ENCODE assay signal across 8 cellular contexts in genomic region chr4:105146286-105147219, GRCh38. TPM values are rescaled to one million over a fixed set of nuclear protein-coding genes. Genes with fewer than 3 reads are reported as not detected.
DNase-seq lines count a peak whose midpoint lies in the region; ATAC-seq and TF ChIP-seq lines count a peak whose summit lies in the region.

Gene TET2 (plus strand): TSS chr4:105146876. CDS start chr4:105233943, 87,067 bp downstream.

- H3K27ac Mint-ChIP-seq in H9 (peak within 1 kb of the TSS in 1 of 3 experiments; percentile 97; a peak in 2 of 7 replicates), neural crest cell (ENCODE audit: unreplicated experiment) (peak within 1 kb of the TSS; percentile 100)
- peak within 1 kb of the TSS; percentile 99 to 100 for H3K27ac Mint-ChIP-seq in stimulated activated naive CD8-positive, alpha-beta T cell treated with anti-CD3 and anti-CD28 coated beads, Interleukin-15, amount 100 ng/mL, for 72 hours

- no peak within 1 kb of the TSS; the same call in 1 of the 2 replicates for H2BK15ac ChIP-seq in H9 (ENCODE audit: low read depth, low read length)

- H3K4me1 Mint-ChIP-seq in H9: peaks cover 18 to 24% of the 10 kb centered on the region in 2 experiments
- peaks cover 36% of the 10 kb centered on the region for H3K4me1 Mint-ChIP-seq in neural crest cell
- peaks cover 45% of the 10 kb centered on the region for H3K4me1 Mint-ChIP-seq in stimulated activated naive CD8-positive, alpha-beta T cell treated with anti-CD3 and anti-CD28 coated beads, Interleukin-15, amount 100 ng/mL, for 72 hours

- H3K4me3 Mint-ChIP-seq in H9 (peak within 1 kb of the TSS; percentile 92 to 98), neural crest cell (peak within 1 kb of the TSS; percentile 99)
- peak within 1 kb of the TSS; percentile 95 to 99 for H3K4me3 Mint-ChIP-seq in stimulated activated naive CD8-positive, alpha-beta T cell treated with anti-CD3 and anti-CD28 coated beads, Interleukin-15, amount 100 ng/mL, for 72 hours

- H4K20me1 ChIP-seq in H9 (ENCODE audit: control insufficient read depth, insufficient read depth, insufficient read length): no peaks in the 10 kb centered on the region

- H3K14ac ChIP-seq in H9 (ENCODE audit: insufficient read depth, low read length): peak within 1 kb of the TSS; percentile 59; the same call in 1 of the 2 replicates

- no peak within 1 kb of the TSS for H3T11ph ChIP-seq in H9 (ENCODE audit: low read length)

- H3K9ac ChIP-seq in ES-I3 (ENCODE audit: low read depth, low read length) (peak within 1 kb of the TSS; percentile 95), H9 (ENCODE audit: extremely low read depth, insufficient read length, low read length) (peak within 1 kb of the TSS; percentile 74)

- H4K5ac ChIP-seq in H9 (ENCODE audit: insufficient read length, low read depth, low read length): no peak within 1 kb of the TSS

- no peak within 1 kb of the TSS for H3K56ac ChIP-seq in H9 (ENCODE audit: insufficient read length, low read depth, low read length)

- H3K9me3 ChIP-seq in ES-I3 (ENCODE audit: control insufficient read depth, insufficient read depth, low read length) (no peaks in the 10 kb centered on the region), H9 (ENCODE audit: control insufficient read depth, low read depth, low read length) (no peaks in the 10 kb centered on the region)

- H3K27me3 ChIP-seq in H9 (ENCODE audit: insufficient read depth, low read length): peaks cover 42% of the 10 kb centered on the region

- H3K36me3 Mint-ChIP-seq in H9 (ENCODE audit: insufficient read depth in 1 of 3, low read depth in 3 of 3): no peaks in the 10 kb centered on the region
- H3K36me3 Mint-ChIP-seq in neural crest cell (ENCODE audit: low read depth): no peaks in the 10 kb centered on the region

- no peaks in the 10 kb centered on the region for H3K36me3 ChIP-seq in ES-I3 (ENCODE audit: insufficient read depth, low read length)

- H3K23me2 ChIP-seq in H9 (ENCODE audit: insufficient read length, low read depth, low read length, poor library complexity, severe bottlenecking): peaks cover 16% of the 10 kb centered on the region

- H2AFZ ChIP-seq in H9 (ENCODE audit: low read length): peak within 1 kb of the TSS; percentile 93

- WGBS in H9 (ENCODE audit: extremely low coverage, insufficient read length, low lambda C conversion rate): no CpG with 5 or more reads among the region's 79 CpGs

- H3K4me2 ChIP-seq in H9 (ENCODE audit: insufficient read depth, insufficient read length, low read length): peak within 1 kb of the TSS; percentile 47

- no peak within 1 kb of the TSS for H2BK12ac ChIP-seq in H9 (ENCODE audit: insufficient read length, low read depth, low read length)

- H2AK5ac ChIP-seq in H9 (ENCODE audit: insufficient read length, low read length): no peak within 1 kb of the TSS

- H3K27ac ChIP-seq in H9 (ENCODE audit: insufficient read length, low read depth, low read length): no peak within 1 kb of the TSS

- H3K4ac ChIP-seq in H9 (ENCODE audit: low read depth, low read length): no peak within 1 kb of the TSS

- peak within 1 kb of the TSS; percentile 83 for H3K18ac ChIP-seq in H9 (ENCODE audit: insufficient read length, low read depth, low read length)

- H4K91ac ChIP-seq in H9 (ENCODE audit: insufficient read length, low read depth, low read length): no peak within 1 kb of the TSS

- H3K23ac ChIP-seq in H9 (ENCODE audit: insufficient read length, low read depth, low read length): no peak within 1 kb of the TSS

- no peak for TF ChIP-seq CTCF in H9 (conservative IDR thresholded peaks at IDR 0.05)
- TF ChIP-seq CTCF in foreskin fibroblast (IDR thresholded peaks at IDR 0.05; ENCODE audit: low read depth, low read length): no peak
- peak; percentile 17 for TF ChIP-seq CTCF in neural crest cell (conservative IDR thresholded peaks at IDR 0.05)

- ATAC-seq in stimulated activated naive CD8-positive, alpha-beta T cell treated with anti-CD3 and anti-CD28 coated beads, Interleukin-15, amount 100 ng/mL, for 72 hours: peak; percentile 89

- H2BK120ac ChIP-seq in H9 (ENCODE audit: low read depth, low read length, poor library complexity, severe bottlenecking): no peak within 1 kb of the TSS

- H3K9me3 Mint-ChIP-seq in H9 (peaks cover 0 to 3% of the 10 kb centered on the region in 2 experiments; a peak in 1 of 5 replicates), neural crest cell (no peaks in the 10 kb centered on the region)
- H3K9me3 Mint-ChIP-seq in stimulated activated naive CD8-positive, alpha-beta T cell treated with anti-CD3 and anti-CD28 coated beads, Interleukin-15, amount 100 ng/mL, for 72 hours: no peaks in the 10 kb centered on the region

- DNase-seq in H9: peak; percentile 63
- DNase-seq in M059J (ENCODE audit: low read depth): peak; percentile 78
- peak; percentile 82 for DNase-seq in SIG-M5 treated with dmso at 0.1 percent for 504 hours (lab: John Stamatoyannopoulos, UW; ENCODE audit: unreplicated experiment)
- peak; percentile 70 for DNase-seq in activated gamma-delta T cell treated with Interleukin-2 at 50 U/mL for 16 hours
- peak; percentile 86 to 93 for DNase-seq in foreskin fibroblast
- peak; percentile 68 for DNase-seq in neural crest cell (ENCODE audit: low read depth, low spot score)
- peak; percentile 80 to 86 for DNase-seq in stimulated activated naive CD8-positive, alpha-beta T cell treated with anti-CD3 and anti-CD28 coated beads, Interleukin-15, amount 100 ng/mL, for 72 hours

- no peaks in the 10 kb centered on the region for H3K79me2 ChIP-seq in H9 (ENCODE audit: insufficient read depth, low read length)

- no peak within 1 kb of the TSS for H2BK20ac ChIP-seq in H9 (ENCODE audit: low read depth, low read length, poor library complexity, severe bottlenecking)

- H3K27me3 Mint-ChIP-seq in H9 (ENCODE audit: low read depth): peaks cover 84% of the 10 kb centered on the region
- H3K27me3 Mint-ChIP-seq in neural crest cell (ENCODE audit: low read depth): peaks cover 37% of the 10 kb centered on the region
- H3K27me3 Mint-ChIP-seq in stimulated activated naive CD8-positive, alpha-beta T cell treated with anti-CD3 and anti-CD28 coated beads, Interleukin-15, amount 100 ng/mL, for 72 hours: no peaks in the 10 kb centered on the region

- H3K4me1 ChIP-seq in ES-I3 (ENCODE audit: insufficient read depth, low read length): no peaks in the 10 kb centered on the region
- H3K4me1 ChIP-seq in H9 (ENCODE audit: insufficient read depth, low read length): no peaks in the 10 kb centered on the region

- H2BK5ac ChIP-seq in H9 (ENCODE audit: insufficient read length, low read length): no peak within 1 kb of the TSS

- H3K79me1 ChIP-seq in H9 (ENCODE audit: insufficient read depth, low read depth, low read length, poor library complexity, severe bottlenecking): no peaks in the 10 kb centered on the region

- H4K8ac ChIP-seq in H9 (replicated peaks; ENCODE audit: insufficient read length, low read depth, low read length): no peak within 1 kb of the TSS

- peak within 1 kb of the TSS; percentile 87 to 95 for H3K4me3 ChIP-seq in foreskin fibroblast (ENCODE audit: low read depth in 1 of 2, low read length in 2 of 2)

RNA-seq across cellular contexts. Expression of gene TET2, which starts in this region (rescaled TPM):
- total RNA-seq in H9 (2021) (3.1 and 3.5 TPM in 2 replicates), neural crest cell (23.3 and 25.3 TPM in 2 replicates)
- total RNA-seq in M059J (2014; rRNA removed; shearing (Covaris generic)): 6.9 and 8.9 TPM in 2 replicates
